8 cellular contexts compared by ENCODE assay signal in the genomic region with DNA sequence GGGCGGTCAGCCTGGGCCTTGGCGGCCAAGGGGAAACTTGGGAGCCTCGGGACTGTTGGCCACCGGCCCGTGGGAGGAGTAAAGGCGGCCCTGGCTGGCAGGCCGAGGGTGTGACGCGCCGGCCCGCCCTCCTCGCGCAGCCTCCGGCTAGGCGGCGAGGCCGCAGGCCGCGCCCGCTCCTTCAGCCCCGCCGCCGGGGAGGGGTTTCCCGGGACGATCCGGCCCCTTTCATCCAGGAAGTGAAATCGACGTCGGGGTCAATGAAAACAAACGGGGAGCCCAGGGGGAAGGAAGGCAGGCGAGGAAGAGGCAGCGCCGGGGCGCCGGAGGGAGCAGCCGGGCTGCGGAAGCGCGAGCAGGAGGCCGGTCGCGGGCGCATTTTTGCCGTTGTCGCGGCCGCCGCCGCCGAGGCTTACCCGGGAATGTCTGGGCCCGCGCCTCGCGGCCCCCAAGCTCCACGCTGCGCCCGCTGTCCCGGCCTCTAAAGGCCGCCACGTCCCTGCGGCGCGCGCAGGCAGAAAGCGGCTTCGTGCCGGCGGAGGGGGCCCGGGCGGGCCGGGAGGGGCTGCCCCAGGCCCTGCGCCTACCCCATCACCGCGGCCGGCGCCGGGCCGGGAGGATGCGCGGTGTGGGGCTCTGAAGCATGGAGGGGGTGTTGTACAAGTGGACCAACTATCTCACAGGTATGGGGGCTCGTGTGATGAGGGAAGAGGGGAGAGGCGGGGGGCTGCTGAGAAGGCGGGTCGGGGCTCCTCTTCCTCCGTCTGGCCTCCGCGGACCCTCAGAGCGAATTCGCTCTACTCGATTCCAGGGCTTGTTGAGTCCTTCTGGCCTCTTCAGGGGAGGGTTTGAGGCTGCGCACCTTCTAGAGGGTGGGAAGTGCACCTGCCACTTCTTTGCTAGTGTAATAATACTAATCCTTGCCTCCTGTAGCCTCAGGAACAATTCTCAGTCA. TPM values are rescaled to one million over a fixed set of nuclear protein-coding genes. Genes with fewer than 3 reads are reported as not detected.
DNase-seq lines count a peak whose midpoint lies in the region; ATAC-seq, FAIRE-seq and TF ChIP-seq lines count a peak whose summit lies in the region.

TSS of gene PLEKHA3 (plus strand) at position 231 of the 955 bp plus-strand sequence. CDS start at position 644, 413 bp downstream.

- no peak for TF ChIP-seq CTCF in H1 (IDR thresholded peaks at IDR 0.05; ENCODE audit: control extremely low read depth in 1 of 3, insufficient read depth in 1 of 3, low read depth in 1 of 3, low read length in 3 of 3)

- POLR2A ChIA-PET in H1 (lab: Charles Lee; ENCODE audit: partially characterized antibody) = interaction anchor here (0.6 to 2.5 kb wide), 5 partner anchors 25 to 1003 kb away, joined by 3 to 17 read pairs (median 3); partner anchors contain the start of genes PJVK and PRKRA

- peaks cover 0 to 33% of the 10 kb centered on the region in 2 experiments; a peak in 2 of 4 replicates for H3K79me2 ChIP-seq in H1 (ENCODE audit: control insufficient read depth in 1 of 2, insufficient read depth in 2 of 2, low read length in 2 of 2)

- peaks cover 50% of the 10 kb centered on the region for H3K4me1 Mint-ChIP-seq in activated CD8-positive, alpha-beta memory T cell treated with anti-CD3 and anti-CD28 coated beads, Interleukin-2, amount 10 ng/mL, durations not matched to agents 7 days and 5 days

- peaks cover 9% of the 10 kb centered on the region for H3K23me2 ChIP-seq in H1 (ENCODE audit: low read depth, low read length)

- H3K14ac ChIP-seq in H1 (ENCODE audit: insufficient read length) = no peak within 1 kb of the TSS

- H3K4me3 Mint-ChIP-seq in activated CD8-positive, alpha-beta memory T cell treated with anti-CD3 and anti-CD28 coated beads, Interleukin-2, amount 10 ng/mL, durations not matched to agents 7 days and 5 days = peak within 1 kb of the TSS; percentile 98

- H3K4me3 ChIP-seq in NT2/D1 (ENCODE audit: insufficient read length, low read depth) (peak within 1 kb of the TSS; percentile 65), H1 (ENCODE audit: extremely low read depth in 1 of 4, insufficient read depth in 2 of 4, low read depth in 3 of 4, low read length in 4 of 4) (peak within 1 kb of the TSS; percentile 50 to 83 (median 76))

- H3K18ac ChIP-seq in H1 (ENCODE audit: extremely low read depth, low read length) = peak within 1 kb of the TSS; percentile 60

- peak; percentile 57 for ATAC-seq in GM21360 (IDR thresholded peaks at IDR 0.05; ENCODE audit: unreplicated experiment)
- peak; percentile 75 for ATAC-seq in activated CD8-positive, alpha-beta memory T cell treated with anti-CD3 and anti-CD28 coated beads, Interleukin-2, amount 10 ng/mL, durations not matched to agents 7 days and 5 days

- peak within 1 kb of the TSS; percentile 59 to 92 for H3K4me2 ChIP-seq in H1 (ENCODE audit: insufficient read depth in 1 of 2, low read depth in 2 of 2, low read length in 2 of 2)

- no peaks in the 10 kb centered on the region for H3K9me3 ChIP-seq in NT2/D1 (ENCODE audit: insufficient read depth, low read length)
- H3K9me3 ChIP-seq in H1 (ENCODE audit: insufficient read depth in 2 of 2, low read depth in 1 of 2, low read length in 1 of 2) = no peaks in the 10 kb centered on the region

- TF ChIP-seq EP300 in H1 (IDR thresholded peaks at IDR 0.05; ENCODE audit: borderline replicate concordance in 1 of 2, low read depth in 2 of 2, low read length in 2 of 2) = no peak

- peaks cover 2% of the 10 kb centered on the region; the same call in 1 of the 2 replicates for H3K79me1 ChIP-seq in H1 (ENCODE audit: low read depth, low read length)

- peak in 1 of 2 experiments; percentile 69; a peak in 1 of 3 replicates for TF ChIP-seq POLR2A in H1 (IDR thresholded peaks at IDR 0.05; ENCODE audit: control extremely low read depth in 1 of 2, low read depth in 2 of 2, low read length in 2 of 2)

- H2BK12ac ChIP-seq in H1 (ENCODE audit: low read depth, low read length) = no peak within 1 kb of the TSS; the same call in 1 of the 2 replicates

- H3K9ac ChIP-seq in NT2/D1 (ENCODE audit: insufficient read length, low read depth) = peak within 1 kb of the TSS; percentile 78
- peak within 1 kb of the TSS; percentile 40 to 84 (median 66) for H3K9ac ChIP-seq in H1 (replicated peaks in 1 of 4; ENCODE audit: extremely low read depth in 1 of 4, low read depth in 3 of 4, low read length in 3 of 4)

- H3K36me3 Mint-ChIP-seq in activated CD8-positive, alpha-beta memory T cell treated with anti-CD3 and anti-CD28 coated beads, Interleukin-2, amount 10 ng/mL, durations not matched to agents 7 days and 5 days = peaks cover 5% of the 10 kb centered on the region

- no peak within 1 kb of the TSS for H2BK20ac ChIP-seq in H1 (ENCODE audit: low read length)

- H3K9me3 Mint-ChIP-seq in activated CD8-positive, alpha-beta memory T cell treated with anti-CD3 and anti-CD28 coated beads, Interleukin-2, amount 10 ng/mL, durations not matched to agents 7 days and 5 days (ENCODE audit: low read depth) = no peaks in the 10 kb centered on the region

- CTCF ChIA-PET in activated CD8-positive, alpha-beta memory T cell treated with anti-CD3 and anti-CD28 coated beads, Interleukin-2, amount 10 ng/mL, durations not matched to agents 7 days and 5 days (lab: Charles Lee) = interaction anchor here (1.0 to 4.5 kb wide), 5 partner anchors 13 to 366 kb away, joined by 3 to 29 read pairs (median 3); partner anchors contain the start of genes PJVK and PRKRA
- CTCF ChIA-PET in H1 (lab: Charles Lee; ENCODE audit: partially characterized antibody) = interaction anchor here (0.6 to 2.3 kb wide), 8 partner anchors 11 to 58 kb away, joined by 3 to 14 read pairs (median 3); partner anchors contain the start of gene PRKRA

- peak within 1 kb of the TSS; percentile 100 for H3K27ac Mint-ChIP-seq in activated CD8-positive, alpha-beta memory T cell treated with anti-CD3 and anti-CD28 coated beads, Interleukin-2, amount 10 ng/mL, durations not matched to agents 7 days and 5 days

- H3K27me3 Mint-ChIP-seq in activated CD8-positive, alpha-beta memory T cell treated with anti-CD3 and anti-CD28 coated beads, Interleukin-2, amount 10 ng/mL, durations not matched to agents 7 days and 5 days = no peaks in the 10 kb centered on the region

- 2% methylated on average over 32 of the region's 92 CpGs; no CpG with 5 or more reads in 1 of the 2 experiments for WGBS in H1 (ENCODE audit: extremely low coverage in 1 of 2, insufficient coverage in 1 of 2, insufficient read length in 1 of 2, insufficient replicate concordance in 2 of 2, low coverage in 1 of 2, low lambda C conversion rate in 2 of 2, missing lambda C conversion rate in 1 of 2), 2 experiments

- H2BK15ac ChIP-seq in H1 (ENCODE audit: low read length) = peak within 1 kb of the TSS; percentile 49; the same call in 1 of the 2 replicates

- no peak within 1 kb of the TSS for H3K23ac ChIP-seq in H1 (ENCODE audit: insufficient read length)

- H2BK120ac ChIP-seq in H1 (replicated peaks; ENCODE audit: low read depth, low read length) = no peak within 1 kb of the TSS

- H4K20me1 ChIP-seq in H1 (replicated peaks in 1 of 2; ENCODE audit: control insufficient read depth in 1 of 2, insufficient read depth in 2 of 2, low read length in 2 of 2) = peaks cover 2 to 3% of the 10 kb centered on the region in 2 experiments

- no peaks in the 10 kb centered on the region for H3K4me1 ChIP-seq in NT2/D1 (ENCODE audit: insufficient read depth, insufficient read length)
- H3K4me1 ChIP-seq in H1 (replicated peaks in 1 of 4; ENCODE audit: control insufficient read depth in 3 of 4, insufficient read depth in 4 of 4, low read length in 3 of 4) = peaks cover 0 to 12% (median 4%) of the 10 kb centered on the region in 4 experiments; a peak in 3 of 7 replicates

- DNase-seq in COR-L47 (lab: John Stamatoyannopoulos, UW) = peak; percentile 95
- DNase-seq in HT-29 (ENCODE audit: low spot score) = peak; percentile 90
- peak; percentile 74 for DNase-seq in NT2/D1 (ENCODE audit: low read depth, low spot score)
- DNase-seq in activated CD8-positive, alpha-beta memory T cell treated with anti-CD3 and anti-CD28 coated beads, Interleukin-2, amount 10 ng/mL, durations not matched to agents 7 days and 5 days = peak; percentile 85
- peak; percentile 75 to 90 for DNase-seq in H1 (ENCODE audit: low read depth in 1 of 2, low spot score in 2 of 2)
- DNase-seq in mesenteric fat pad (ENCODE audit: low spot score) = peak; percentile 99
- peak; percentile 64 for DNase-seq in stimulated activated CD8-positive, alpha-beta memory T cell treated with anti-CD3 and anti-CD28 coated beads, Interleukin-15, amount 100 ng/mL, for 24 hours (ENCODE audit: low read depth)

- no peak for FAIRE-seq in H1 (lab: Jason Lieb, UNC)

- no peak for TF ChIP-seq RAD21 in H1 (IDR thresholded peaks at IDR 0.05 in 1 of 2, conservative IDR thresholded peaks at IDR 0.05 in 1 of 2; ENCODE audit: low read depth in 2 of 2, low read length in 2 of 2)

- no peak within 1 kb of the TSS for H3K4ac ChIP-seq in H1 (replicated peaks; ENCODE audit: insufficient read length, low read depth, low read length)

- no peak within 1 kb of the TSS for H4K5ac ChIP-seq in H1 (ENCODE audit: insufficient read length, low read depth, low read length)

- no peaks in the 10 kb centered on the region for H3K36me3 ChIP-seq in NT2/D1 (ENCODE audit: insufficient read depth, insufficient read length, low read length)
- no peaks in the 10 kb centered on the region for H3K36me3 ChIP-seq in H1 (ENCODE audit: control insufficient read depth in 2 of 4, insufficient read depth in 4 of 4, low read length in 3 of 4)

- H2AK5ac ChIP-seq in H1 (ENCODE audit: low read depth, low read length) = no peak within 1 kb of the TSS

- H2BK5ac ChIP-seq in H1 (ENCODE audit: low read depth, low read length) = no peak within 1 kb of the TSS

- H3K27ac ChIP-seq in H1 (ENCODE audit: low read depth, low read length) = no peak within 1 kb of the TSS

- peak within 1 kb of the TSS; percentile 82; the same call in 1 of the 2 replicates for H4K8ac ChIP-seq in H1 (ENCODE audit: extremely low read depth, insufficient read depth, low read length)

- H4K91ac ChIP-seq in H1 (replicated peaks; ENCODE audit: insufficient read length, low read length) = no peak within 1 kb of the TSS

- no peak within 1 kb of the TSS for H3K56ac ChIP-seq in H1 (replicated peaks; ENCODE audit: insufficient read length, low read depth, low read length)

- H3K27me3 ChIP-seq in NT2/D1 (ENCODE audit: insufficient read depth, insufficient read length) (peaks cover 18% of the 10 kb centered on the region), H1 (replicated peaks in 1 of 4; ENCODE audit: control insufficient read depth in 3 of 4, extremely low read depth in 1 of 4, insufficient read depth in 3 of 4, low read length in 3 of 4) (no peaks in the 10 kb centered on the region; a peak in 2 of 7 replicates)

- H2AFZ ChIP-seq in H1 (ENCODE audit: low read length) = no peak within 1 kb of the TSS

RNA-seq across cellular contexts. Expression of gene PLEKHA3, which starts in this region (rescaled TPM):
- total RNA-seq in HT-29 (2014; rRNA removed; shearing (Covaris generic)) = 4.4 and 5.2 TPM in 2 replicates
- 10 to 100 TPM; 26.4 to 30.5 TPM for total RNA-seq in activated CD8-positive, alpha-beta memory T cell treated with anti-CD3 and anti-CD28 coated beads, Interleukin-2, amount 10 ng/mL, durations not matched to agents 7 days and 5 days
- total RNA-seq in H1 (2021; fragmentation: NEBNext Ultra II Directional; extraction: Animal tissue kit (Norgen Biotek cat#: 25700)) = 20.1 and 22.3 TPM in 2 replicates
- polyA plus RNA-seq in H1 (2011; rRNA removed) = 1.2 and 1.9 TPM in 2 replicates
- polyA plus RNA-seq in H1 (2011; cell fraction: cytosol; rRNA removed) = 3.6 TPM
- 1.3 TPM for polyA plus RNA-seq in H1 (2011; cell fraction: nucleus; rRNA removed)
- polyA plus RNA-seq in H1 (2012, experiment 1 of 2) = 6.1 to 8.0 TPM (median 6.8 TPM) in 4 replicates
- polyA plus RNA-seq in H1 (2012, experiment 2 of 2) = 0.28 TPM
- polyA plus RNA-seq in H1 (2013, experiment 1 of 2) = 13.9 TPM
- 15.4 TPM for polyA plus RNA-seq in H1 (2013, experiment 2 of 2)
- 4.8 and 9.4 TPM in 2 replicates for polyA minus RNA-seq in H1 (2011; rRNA and poly(A)+ RNA removed)
- 4.8 TPM for polyA minus RNA-seq in H1 (2011; cell fraction: cytosol; rRNA and poly(A)+ RNA removed)
- polyA minus RNA-seq in H1 (2011; cell fraction: nucleus; rRNA and poly(A)+ RNA removed) = 5.2 TPM
- 35.4 TPM for total RNA-seq in mesenteric fat pad
